In the genomic region with DNA sequence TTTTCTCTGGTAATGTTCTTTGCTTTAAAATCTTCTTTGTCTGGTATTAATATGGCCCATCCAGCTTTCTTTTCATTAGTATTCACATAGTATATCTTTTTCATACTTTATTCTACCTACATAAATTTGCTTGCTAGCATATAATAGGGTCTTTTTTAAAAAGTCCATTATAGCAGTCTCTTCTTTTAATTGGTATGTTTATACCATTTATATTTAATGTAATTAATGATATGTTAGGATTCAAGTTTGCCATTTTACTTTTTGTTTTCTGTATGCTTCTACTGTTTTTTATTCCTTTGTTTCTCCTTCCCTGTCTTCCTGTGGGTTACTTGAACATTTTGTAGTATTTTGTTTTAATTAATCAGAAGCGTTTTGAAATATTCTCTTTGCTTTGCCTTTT, we compare ENCODE assay signal across 11 cellular contexts.
"Had no signal": no experiment of that assay in that cellular context is flagged by ENCODE, and none has a peak within 500 bp of the region (broad histone marks: within the 10 kb centered on the region; RNA-seq: fewer than 3 reads in every experiment).

No MANE protein-coding gene starts in this region.

- H3K4me1 ChIP-seq: HAP-1 had no signal

- H3K9ac ChIP-seq: GM23248 had no signal

- H3K4me2 ChIP-seq: GM23338 had no signal

- H3K4me3 ChIP-seq: GM23248, GM23338, HAP-1 had no signal

- DNase-seq: GM23248, GOT3, H7, H9, HCEC 1CT, HFFc6 had no signal

- H2AFZ ChIP-seq: GM23248, GM23338 had no signal

- FAIRE-seq: H1, H54 had no signal

- ATAC-seq: GM23338, HCT116 had no signal

- H3K36me3 ChIP-seq: HAP-1 had no signal

- H3K27ac ChIP-seq: GM23248 had no signal

- H3K9me3 ChIP-seq: HAP-1 had no signal
